In the genomic region with DNA sequence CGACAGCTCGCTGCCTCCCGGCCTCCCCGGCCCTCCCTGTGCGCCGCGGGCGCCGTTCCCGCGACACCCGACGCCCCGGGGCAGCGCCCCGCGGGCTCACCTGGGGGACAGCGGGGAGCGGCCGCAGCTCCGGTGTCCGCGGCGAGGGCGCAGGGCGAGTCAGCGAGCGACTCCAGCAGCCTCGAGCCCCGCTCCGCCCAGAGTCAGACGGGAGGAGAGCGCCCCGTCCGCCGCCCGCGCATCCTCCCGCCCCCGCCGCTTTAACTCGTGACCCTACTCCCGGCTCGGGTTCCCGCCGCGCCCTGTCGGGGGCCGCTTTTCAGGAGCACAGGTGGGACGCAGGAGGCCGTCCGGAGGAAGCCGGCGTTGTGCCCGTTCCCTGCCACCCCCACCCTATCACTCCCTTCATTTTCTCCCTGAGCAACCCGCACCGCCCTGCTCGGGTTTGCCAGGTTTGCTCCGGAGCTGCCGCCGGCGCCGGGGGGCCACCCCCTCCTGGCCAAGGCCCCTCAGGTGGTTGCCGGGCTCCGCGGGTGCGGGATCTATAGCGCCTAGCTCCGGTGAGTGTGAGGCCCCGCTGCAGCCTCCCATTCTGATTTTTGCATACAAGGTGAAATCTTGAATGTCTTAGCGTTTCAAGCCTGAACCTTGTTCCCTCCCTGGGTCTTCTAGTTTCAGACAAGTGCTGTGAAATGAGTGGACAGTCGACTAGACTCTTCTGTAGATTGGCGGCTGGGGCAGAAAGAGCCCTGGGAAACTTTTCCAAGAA, we compare ENCODE assay signal across 1 cellular context.
TF ChIP-seq lines count a peak whose summit lies in the region.

A gene with protein sequence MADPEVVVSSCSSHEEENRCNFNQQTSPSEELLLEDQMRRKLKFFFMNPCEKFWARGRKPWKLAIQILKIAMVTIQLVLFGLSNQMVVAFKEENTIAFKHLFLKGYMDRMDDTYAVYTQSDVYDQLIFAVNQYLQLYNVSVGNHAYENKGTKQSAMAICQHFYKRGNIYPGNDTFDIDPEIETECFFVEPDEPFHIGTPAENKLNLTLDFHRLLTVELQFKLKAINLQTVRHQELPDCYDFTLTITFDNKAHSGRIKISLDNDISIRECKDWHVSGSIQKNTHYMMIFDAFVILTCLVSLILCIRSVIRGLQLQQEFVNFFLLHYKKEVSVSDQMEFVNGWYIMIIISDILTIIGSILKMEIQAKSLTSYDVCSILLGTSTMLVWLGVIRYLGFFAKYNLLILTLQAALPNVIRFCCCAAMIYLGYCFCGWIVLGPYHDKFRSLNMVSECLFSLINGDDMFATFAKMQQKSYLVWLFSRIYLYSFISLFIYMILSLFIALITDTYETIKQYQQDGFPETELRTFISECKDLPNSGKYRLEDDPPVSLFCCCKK (minus strand): TSS at position 205 of the 769 bp plus-strand sequence. CDS start 3,140 bp downstream, outside the sequence.

TF ChIP-seq in HEK293, 187 proteins besides CTCF, POLR2A, EP300 and RAD21 (continued from another document and continues in another):
- TF ChIP-seq GLI2 (tag by site-specific recombination; IDR thresholded peaks at IDR 0.05; ENCODE audit: borderline replicate concordance, low read depth) (no peak), ZNF423 (tag by site-specific recombination; IDR thresholded peaks at IDR 0.05) (peak; percentile 79), ZNF514 (tag by site-specific recombination; IDR thresholded peaks at IDR 0.05) (no peak), ZNF416 (tag by site-specific recombination; IDR thresholded peaks at IDR 0.05) (no peak), ZBTB48 (tag by site-specific recombination; IDR thresholded peaks at IDR 0.05) (peak; percentile 70; the same call in 1 of the 2 replicates), KLF1 (tag by site-specific recombination; IDR thresholded peaks at IDR 0.05) (peak; percentile 81), ZNF791 (tag by site-specific recombination; IDR thresholded peaks at IDR 0.05) (no peak), MEIS1 (CRISPR knock-in tag; IDR thresholded peaks at IDR 0.05; ENCODE audit: borderline replicate concordance) (no peak), ZSCAN23 (tag by site-specific recombination; IDR thresholded peaks at IDR 0.05) (no peak), ZNF112 (tag by site-specific recombination; IDR thresholded peaks at IDR 0.05) (no peak), ZNF501 (tag by site-specific recombination; IDR thresholded peaks at IDR 0.05) (peak; percentile 97), ZNF629 (tag by site-specific recombination; IDR thresholded peaks at IDR 0.05) (peak; percentile 69), OSR2 (tag by site-specific recombination; IDR thresholded peaks at IDR 0.05) (peak; percentile 86), ZNF157 (tag by site-specific recombination; IDR thresholded peaks at IDR 0.05) (no peak), MZF1 (tag by site-specific recombination; IDR thresholded peaks at IDR 0.05; ENCODE audit: borderline replicate concordance) (no peak; the same call in 1 of the 2 replicates), ZNF404 (tag by site-specific recombination; IDR thresholded peaks at IDR 0.05) (no peak), ZNF184 (tag by site-specific recombination; IDR thresholded peaks at IDR 0.05) (no peak), TRIM28 (IDR thresholded peaks at IDR 0.05; ENCODE audit: borderline replicate concordance, low read length) (no peak), ZNF302 (tag by site-specific recombination; IDR thresholded peaks at IDR 0.05; ENCODE audit: low read depth) (no peak), HOXD13 (CRISPR knock-in tag; IDR thresholded peaks at IDR 0.05; ENCODE audit: borderline replicate concordance) (no peak), ZNF202 (tag by site-specific recombination; IDR thresholded peaks at IDR 0.05; ENCODE audit: borderline replicate concordance) (no peak), ZNF626 (tag by site-specific recombination; IDR thresholded peaks at IDR 0.05) (no peak), ZFP37 (tag by site-specific recombination; IDR thresholded peaks at IDR 0.05) (peak; percentile 67; the same call in 1 of the 2 replicates), ZNF677 (tag by site-specific recombination; IDR thresholded peaks at IDR 0.05) (peak; percentile 22; the same call in 1 of the 2 replicates), ZNF510 (tag by site-specific recombination; IDR thresholded peaks at IDR 0.05; ENCODE audit: insufficient replicate concordance) (no peak), GFI1B (tag by site-specific recombination; IDR thresholded peaks at IDR 0.05) (peak; percentile 23; the same call in 1 of the 2 replicates), ZEB2 (tag by site-specific recombination; IDR thresholded peaks at IDR 0.05) (peak; percentile 98), ZNF19 (tag by site-specific recombination; IDR thresholded peaks at IDR 0.05; ENCODE audit: low read depth) (no peak), ZNF660 (tag by site-specific recombination; IDR thresholded peaks at IDR 0.05) (peak; percentile 26; the same call in 1 of the 2 replicates), ZNF548 (tag by site-specific recombination; IDR thresholded peaks at IDR 0.05) (no peak)
- TF ChIP-seq, protein P1, sequence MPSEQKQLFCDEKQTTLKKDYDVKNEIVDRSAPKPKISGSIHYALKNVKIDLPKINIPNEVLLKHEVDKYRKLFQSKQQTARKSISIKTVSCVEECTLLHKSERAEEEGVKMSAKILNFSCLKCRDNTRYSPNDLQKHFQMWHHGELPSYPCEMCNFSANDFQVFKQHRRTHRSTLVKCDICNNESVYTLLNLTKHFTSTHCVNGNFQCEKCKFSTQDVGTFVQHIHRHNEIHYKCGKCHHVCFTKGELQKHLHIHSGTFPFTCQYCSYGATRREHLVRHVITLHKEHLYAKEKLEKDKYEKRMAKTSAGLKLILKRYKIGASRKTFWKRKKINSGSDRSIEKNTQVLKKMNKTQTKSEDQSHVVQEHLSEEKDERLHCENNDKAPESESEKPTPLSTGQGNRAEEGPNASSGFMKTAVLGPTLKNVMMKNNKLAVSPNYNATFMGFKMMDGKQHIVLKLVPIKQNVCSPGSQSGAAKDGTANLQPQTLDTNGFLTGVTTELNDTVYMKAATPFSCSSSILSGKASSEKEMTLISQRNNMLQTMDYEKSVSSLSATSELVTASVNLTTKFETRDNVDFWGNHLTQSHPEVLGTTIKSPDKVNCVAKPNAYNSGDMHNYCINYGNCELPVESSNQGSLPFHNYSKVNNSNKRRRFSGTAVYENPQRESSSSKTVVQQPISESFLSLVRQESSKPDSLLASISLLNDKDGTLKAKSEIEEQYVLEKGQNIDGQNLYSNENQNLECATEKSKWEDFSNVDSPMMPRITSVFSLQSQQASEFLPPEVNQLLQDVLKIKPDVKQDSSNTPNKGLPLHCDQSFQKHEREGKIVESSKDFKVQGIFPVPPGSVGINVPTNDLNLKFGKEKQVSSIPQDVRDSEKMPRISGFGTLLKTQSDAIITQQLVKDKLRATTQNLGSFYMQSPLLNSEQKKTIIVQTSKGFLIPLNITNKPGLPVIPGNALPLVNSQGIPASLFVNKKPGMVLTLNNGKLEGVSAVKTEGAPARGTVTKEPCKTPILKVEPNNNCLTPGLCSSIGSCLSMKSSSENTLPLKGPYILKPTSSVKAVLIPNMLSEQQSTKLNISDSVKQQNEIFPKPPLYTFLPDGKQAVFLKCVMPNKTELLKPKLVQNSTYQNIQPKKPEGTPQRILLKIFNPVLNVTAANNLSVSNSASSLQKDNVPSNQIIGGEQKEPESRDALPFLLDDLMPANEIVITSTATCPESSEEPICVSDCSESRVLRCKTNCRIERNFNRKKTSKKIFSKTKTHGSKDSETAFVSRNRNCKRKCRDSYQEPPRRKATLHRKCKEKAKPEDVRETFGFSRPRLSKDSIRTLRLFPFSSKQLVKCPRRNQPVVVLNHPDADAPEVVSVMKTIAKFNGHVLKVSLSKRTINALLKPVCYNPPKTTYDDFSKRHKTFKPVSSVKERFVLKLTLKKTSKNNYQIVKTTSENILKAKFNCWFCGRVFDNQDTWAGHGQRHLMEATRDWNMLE (tag by site-specific recombination; conservative IDR thresholded peaks at IDR 0.05; ENCODE audit: low read depth): no peak
- TF ChIP-seq, protein P2, sequence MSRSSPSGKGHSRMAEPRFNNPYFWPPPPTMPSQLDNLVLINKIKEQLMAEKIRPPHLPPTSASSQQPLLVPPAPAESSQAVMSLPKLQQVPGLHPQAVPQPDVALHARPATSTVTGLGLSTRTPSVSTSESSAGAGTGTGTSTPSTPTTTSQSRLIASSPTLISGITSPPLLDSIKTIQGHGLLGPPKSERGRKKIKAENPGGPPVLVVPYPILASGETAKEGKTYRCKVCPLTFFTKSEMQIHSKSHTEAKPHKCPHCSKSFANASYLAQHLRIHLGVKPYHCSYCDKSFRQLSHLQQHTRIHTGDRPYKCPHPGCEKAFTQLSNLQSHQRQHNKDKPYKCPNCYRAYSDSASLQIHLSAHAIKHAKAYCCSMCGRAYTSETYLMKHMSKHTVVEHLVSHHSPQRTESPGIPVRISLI (tag by site-specific recombination; IDR thresholded peaks at IDR 0.05): no peak
- TF ChIP-seq, protein P3, sequence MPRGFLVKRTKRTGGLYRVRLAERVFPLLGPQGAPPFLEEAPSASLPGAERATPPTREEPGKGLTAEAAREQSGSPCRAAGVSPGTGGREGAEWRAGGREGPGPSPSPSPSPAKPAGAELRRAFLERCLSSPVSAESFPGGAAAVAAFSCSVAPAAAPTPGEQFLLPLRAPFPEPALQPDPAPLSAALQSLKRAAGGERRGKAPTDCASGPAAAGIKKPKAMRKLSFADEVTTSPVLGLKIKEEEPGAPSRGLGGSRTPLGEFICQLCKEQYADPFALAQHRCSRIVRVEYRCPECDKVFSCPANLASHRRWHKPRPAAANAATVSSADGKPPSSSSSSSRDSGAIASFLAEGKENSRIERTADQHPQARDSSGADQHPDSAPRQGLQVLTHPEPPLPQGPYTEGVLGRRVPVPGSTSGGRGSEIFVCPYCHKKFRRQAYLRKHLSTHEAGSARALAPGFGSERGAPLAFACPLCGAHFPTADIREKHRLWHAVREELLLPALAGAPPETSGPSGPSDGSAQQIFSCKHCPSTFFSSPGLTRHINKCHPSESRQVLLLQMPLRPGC (tag by site-specific recombination; IDR thresholded peaks at IDR 0.05): peak; percentile 67; the same call in 1 of the 2 replicates
- TF ChIP-seq, protein P4, sequence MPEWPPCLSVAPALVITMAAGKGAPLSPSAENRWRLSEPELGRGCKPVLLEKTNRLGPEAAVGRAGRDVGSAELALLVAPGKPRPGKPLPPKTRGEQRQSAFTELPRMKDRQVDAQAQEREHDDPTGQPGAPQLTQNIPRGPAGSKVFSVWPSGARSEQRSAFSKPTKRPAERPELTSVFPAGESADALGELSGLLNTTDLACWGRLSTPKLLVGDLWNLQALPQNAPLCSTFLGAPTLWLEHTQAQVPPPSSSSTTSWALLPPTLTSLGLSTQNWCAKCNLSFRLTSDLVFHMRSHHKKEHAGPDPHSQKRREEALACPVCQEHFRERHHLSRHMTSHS (tag by site-specific recombination; IDR thresholded peaks at IDR 0.05): no peak
- TF ChIP-seq, protein P5, sequence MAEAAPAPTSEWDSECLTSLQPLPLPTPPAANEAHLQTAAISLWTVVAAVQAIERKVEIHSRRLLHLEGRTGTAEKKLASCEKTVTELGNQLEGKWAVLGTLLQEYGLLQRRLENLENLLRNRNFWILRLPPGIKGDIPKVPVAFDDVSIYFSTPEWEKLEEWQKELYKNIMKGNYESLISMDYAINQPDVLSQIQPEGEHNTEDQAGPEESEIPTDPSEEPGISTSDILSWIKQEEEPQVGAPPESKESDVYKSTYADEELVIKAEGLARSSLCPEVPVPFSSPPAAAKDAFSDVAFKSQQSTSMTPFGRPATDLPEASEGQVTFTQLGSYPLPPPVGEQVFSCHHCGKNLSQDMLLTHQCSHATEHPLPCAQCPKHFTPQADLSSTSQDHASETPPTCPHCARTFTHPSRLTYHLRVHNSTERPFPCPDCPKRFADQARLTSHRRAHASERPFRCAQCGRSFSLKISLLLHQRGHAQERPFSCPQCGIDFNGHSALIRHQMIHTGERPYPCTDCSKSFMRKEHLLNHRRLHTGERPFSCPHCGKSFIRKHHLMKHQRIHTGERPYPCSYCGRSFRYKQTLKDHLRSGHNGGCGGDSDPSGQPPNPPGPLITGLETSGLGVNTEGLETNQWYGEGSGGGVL (tag by site-specific recombination; IDR thresholded peaks at IDR 0.05): peak; percentile 85
- TF ChIP-seq, protein P6, sequence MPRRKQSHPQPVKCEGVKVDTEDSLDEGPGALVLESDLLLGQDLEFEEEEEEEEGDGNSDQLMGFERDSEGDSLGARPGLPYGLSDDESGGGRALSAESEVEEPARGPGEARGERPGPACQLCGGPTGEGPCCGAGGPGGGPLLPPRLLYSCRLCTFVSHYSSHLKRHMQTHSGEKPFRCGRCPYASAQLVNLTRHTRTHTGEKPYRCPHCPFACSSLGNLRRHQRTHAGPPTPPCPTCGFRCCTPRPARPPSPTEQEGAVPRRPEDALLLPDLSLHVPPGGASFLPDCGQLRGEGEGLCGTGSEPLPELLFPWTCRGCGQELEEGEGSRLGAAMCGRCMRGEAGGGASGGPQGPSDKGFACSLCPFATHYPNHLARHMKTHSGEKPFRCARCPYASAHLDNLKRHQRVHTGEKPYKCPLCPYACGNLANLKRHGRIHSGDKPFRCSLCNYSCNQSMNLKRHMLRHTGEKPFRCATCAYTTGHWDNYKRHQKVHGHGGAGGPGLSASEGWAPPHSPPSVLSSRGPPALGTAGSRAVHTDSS (tag by site-specific recombination; IDR thresholded peaks at IDR 0.05): no peak
- TF ChIP-seq, protein P7, sequence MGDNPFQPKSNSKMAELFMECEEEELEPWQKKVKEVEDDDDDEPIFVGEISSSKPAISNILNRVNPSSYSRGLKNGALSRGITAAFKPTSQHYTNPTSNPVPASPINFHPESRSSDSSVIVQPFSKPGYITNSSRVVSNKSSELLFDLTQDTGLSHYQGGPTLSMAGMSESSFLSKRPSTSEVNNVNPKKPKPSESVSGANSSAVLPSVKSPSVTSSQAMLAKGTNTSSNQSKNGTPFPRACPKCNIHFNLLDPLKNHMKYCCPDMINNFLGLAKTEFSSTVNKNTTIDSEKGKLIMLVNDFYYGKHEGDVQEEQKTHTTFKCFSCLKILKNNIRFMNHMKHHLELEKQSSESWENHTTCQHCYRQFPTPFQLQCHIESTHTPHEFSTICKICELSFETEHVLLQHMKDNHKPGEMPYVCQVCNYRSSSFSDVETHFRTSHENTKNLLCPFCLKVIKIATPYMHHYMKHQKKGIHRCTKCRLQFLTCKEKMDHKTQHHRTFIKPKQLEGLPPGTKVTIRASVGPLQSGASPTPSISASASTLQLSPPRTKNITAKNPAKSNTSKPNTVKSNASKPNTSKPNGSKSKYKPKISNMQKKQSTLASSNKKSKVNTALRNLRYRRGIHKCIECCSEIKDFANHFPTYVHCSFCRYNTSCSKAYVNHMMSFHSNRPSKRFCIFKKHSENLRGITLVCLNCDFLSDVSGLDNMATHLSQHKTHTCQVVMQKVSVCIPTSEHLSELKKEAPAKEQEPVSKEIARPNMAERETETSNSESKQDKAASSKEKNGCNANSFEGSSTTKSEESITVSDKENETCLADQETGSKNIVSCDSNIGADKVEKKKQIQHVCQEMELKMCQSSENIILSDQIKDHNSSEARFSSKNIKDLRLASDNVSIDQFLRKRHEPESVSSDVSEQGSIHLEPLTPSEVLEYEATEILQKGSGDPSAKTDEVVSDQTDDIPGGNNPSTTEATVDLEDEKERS (tag by site-specific recombination; IDR thresholded peaks at IDR 0.05): no peak
- TF ChIP-seq, protein P8, sequence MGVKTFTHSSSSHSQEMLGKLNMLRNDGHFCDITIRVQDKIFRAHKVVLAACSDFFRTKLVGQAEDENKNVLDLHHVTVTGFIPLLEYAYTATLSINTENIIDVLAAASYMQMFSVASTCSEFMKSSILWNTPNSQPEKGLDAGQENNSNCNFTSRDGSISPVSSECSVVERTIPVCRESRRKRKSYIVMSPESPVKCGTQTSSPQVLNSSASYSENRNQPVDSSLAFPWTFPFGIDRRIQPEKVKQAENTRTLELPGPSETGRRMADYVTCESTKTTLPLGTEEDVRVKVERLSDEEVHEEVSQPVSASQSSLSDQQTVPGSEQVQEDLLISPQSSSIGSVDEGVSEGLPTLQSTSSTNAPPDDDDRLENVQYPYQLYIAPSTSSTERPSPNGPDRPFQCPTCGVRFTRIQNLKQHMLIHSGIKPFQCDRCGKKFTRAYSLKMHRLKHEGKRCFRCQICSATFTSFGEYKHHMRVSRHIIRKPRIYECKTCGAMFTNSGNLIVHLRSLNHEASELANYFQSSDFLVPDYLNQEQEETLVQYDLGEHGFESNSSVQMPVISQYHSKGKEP (tag by site-specific recombination; IDR thresholded peaks at IDR 0.05): no peak
